In genomic region chr5:180115326-180116076, GRCh38 we compare ENCODE assay signal across 17 cellular contexts. TPM values are rescaled to one million over a fixed set of nuclear protein-coding genes. Genes with fewer than 3 reads are reported as not detected.
DNase-seq lines count a peak whose midpoint lies in the region; ATAC-seq and TF ChIP-seq lines count a peak whose summit lies in the region.
"Had no signal": no experiment of that assay in that cellular context is flagged by ENCODE, and none has a peak within 500 bp of the region (broad histone marks: within the 10 kb centered on the region; RNA-seq: fewer than 3 reads in every experiment).

No MANE protein-coding gene starts in this region.

- H3K36me3 Mint-ChIP-seq in activated T-cell treated with anti-CD3 and anti-CD28 coated beads, Interleukin-2, amount 50 U/mL, for 24 hours (ENCODE audit: low read depth), result no peaks in the 10 kb centered on the region
- no peaks in the 10 kb centered on the region for H3K36me3 Mint-ChIP-seq in activated T-cell treated with anti-CD3 and anti-CD28 coated beads, Interleukin-2, amount 50 U/mL, for 72 hours (ENCODE audit: insufficient read depth in 2 of 2)

- H3K4me3 ChIP-seq in sigmoid colon, result no peak overlapping the region
- H3K4me3 ChIP-seq: HAP-1 had no signal

- TF ChIP-seq POLR2A in sigmoid colon (IDR thresholded peaks at IDR 0.05), result no peak

- no peaks in the 10 kb centered on the region for H3K4me1 Mint-ChIP-seq in activated T-cell treated with anti-CD3 and anti-CD28 coated beads, Interleukin-2, amount 50 U/mL, for 24 hours (ENCODE audit: low read depth)
- no peaks in the 10 kb centered on the region for H3K4me1 Mint-ChIP-seq in activated T-cell treated with anti-CD3 and anti-CD28 coated beads, Interleukin-2, amount 50 U/mL, for 72 hours (ENCODE audit: low read depth)

- ATAC-seq in activated T-cell treated with anti-CD3 and anti-CD28 coated beads, Interleukin-2, amount 50 U/mL, for 72 hours (replicated peaks in 1 of 2), result no peak
- ATAC-seq in left colon (no peak), GM19324 (IDR thresholded peaks at IDR 0.05; ENCODE audit: low FRiP score, unreplicated experiment) (no peak), HG03175 (IDR thresholded peaks at IDR 0.05; ENCODE audit: unreplicated experiment) (no peak)

- intact Hi-C loops in left colon (cut with DNase I, micrococcal nuclease), result no loop called here
- intact Hi-C loops in sigmoid colon (cut with DNase I), result no loop called here

- no peak overlapping the region for H3K27ac Mint-ChIP-seq in activated T-cell treated with anti-CD3 and anti-CD28 coated beads, Interleukin-2, amount 50 U/mL, for 24 hours
- H3K27ac Mint-ChIP-seq in activated T-cell treated with anti-CD3 and anti-CD28 coated beads, Interleukin-2, amount 50 U/mL, for 72 hours, result no peak overlapping the region

- no peak for TF ChIP-seq EP300 in sigmoid colon (IDR thresholded peaks at IDR 0.05)

- DNase-seq in activated T-cell treated with anti-CD3 and anti-CD28 coated beads, Interleukin-2, amount 50 U/mL, for 24 hours, result peak; percentile 22
- DNase-seq in activated T-cell treated with anti-CD3 and anti-CD28 coated beads, Interleukin-2, amount 50 U/mL, for 72 hours, result no peak
- DNase-seq in NCI-H524 treated with DMSO at 0.1 percent for 48 hours (lab: John Stamatoyannopoulos, UW), result peak; percentile 68
- DNase-seq in left colon, result peak; percentile 0 to 16
- peak; percentile 40 for DNase-seq in sigmoid colon
- no peak for DNase-seq in activated naive CD4-positive, alpha-beta T cell treated with anti-CD3 and anti-CD28 coated beads, Interleukin-2, amount 50 U/mL, for 16 hours
- DNase-seq: IMR-90; NCI-H1417; NCI-H1930; NCI-H2171; NCI-H510A treated with DMSO at 0.1 percent for 48 hours; NK-92 treated with Interleukin-12 subunit alpha and Interleukin-12 subunit beta, amount 100 ng/mL, for 24 hours; OCI-M1 had no signal

- H3K4me3 Mint-ChIP-seq in activated T-cell treated with anti-CD3 and anti-CD28 coated beads, Interleukin-2, amount 50 U/mL, for 24 hours, result no peak overlapping the region
- no peak overlapping the region for H3K4me3 Mint-ChIP-seq in activated T-cell treated with anti-CD3 and anti-CD28 coated beads, Interleukin-2, amount 50 U/mL, for 72 hours

- no peaks in the 10 kb centered on the region for H3K9me3 Mint-ChIP-seq in activated T-cell treated with anti-CD3 and anti-CD28 coated beads, Interleukin-2, amount 50 U/mL, for 24 hours
- no peaks in the 10 kb centered on the region for H3K9me3 Mint-ChIP-seq in activated T-cell treated with anti-CD3 and anti-CD28 coated beads, Interleukin-2, amount 50 U/mL, for 72 hours

- H3K27ac ChIP-seq in sigmoid colon, result no peak overlapping the region
- H3K27ac ChIP-seq: C4-2B had no signal

- H3K27me3 ChIP-seq in sigmoid colon, result no peaks in the 10 kb centered on the region

- 87 to 92% methylated on average over 14 of the region's 14 CpGs for WGBS in sigmoid colon, 2 donors

- H3K4me1 ChIP-seq in sigmoid colon, result no peaks in the 10 kb centered on the region
- H3K4me1 ChIP-seq: HAP-1 had no signal

- H3K27me3 Mint-ChIP-seq in activated T-cell treated with anti-CD3 and anti-CD28 coated beads, Interleukin-2, amount 50 U/mL, for 24 hours, result peaks cover 4% of the 10 kb centered on the region
- no peaks in the 10 kb centered on the region for H3K27me3 Mint-ChIP-seq in activated T-cell treated with anti-CD3 and anti-CD28 coated beads, Interleukin-2, amount 50 U/mL, for 72 hours (ENCODE audit: low read depth)

- H3K36me3 ChIP-seq in sigmoid colon, result no peaks in the 10 kb centered on the region
- H3K36me3 ChIP-seq: HAP-1 had no signal

- TF ChIP-seq CTCF in sigmoid colon (IDR thresholded peaks at IDR 0.05), result no peak

- no peaks in the 10 kb centered on the region for H3K9me3 ChIP-seq in sigmoid colon
- H3K9me3 ChIP-seq: HAP-1 had no signal

RNA-seq across cellular contexts. Expression of gene RNF130, which starts 43.9 kb away (rescaled TPM):
- 10 to 100 TPM; 17.7 to 23.6 TPM for total RNA-seq in activated T-cell treated with anti-CD3 and anti-CD28 coated beads, Interleukin-2, amount 50 U/mL, for 72 hours
- total RNA-seq in left colon (10 to 100 TPM; 39.7 to 52.1 TPM), sigmoid colon (100 to 1,000 TPM in 3 of 4 donors, 10 to 100 TPM in 1; 64.1 to 144 (median 117) TPM)
- polyA plus RNA-seq in sigmoid colon, result 10 to 100 TPM; 34.3 to 41.4 (median 37.5) TPM

Comparison
In these comparisons a context has a peak if more than half of its experiments do, and no peak if none do; other contexts are left out.
1. DNase-seq: peak in activated T-cell treated with anti-CD3 and anti-CD28 coated beads, Interleukin-2, amount 50 U/mL, for 24 hours (single experiment), NCI-H524 treated with DMSO at 0.1 percent for 48 hours (single experiment), left colon (2 of 2) and sigmoid colon (single experiment); none in activated T-cell treated with anti-CD3 and anti-CD28 coated beads, Interleukin-2, amount 50 U/mL, for 72 hours (0 of 2) and activated naive CD4-positive, alpha-beta T cell treated with anti-CD3 and anti-CD28 coated beads, Interleukin-2, amount 50 U/mL, for 16 hours (single experiment).